In genomic region chrX:79365591-79365990, GRCh38 we compare ENCODE assay signal across 12 cellular contexts. TPM values are rescaled to one million over a fixed set of nuclear protein-coding genes. Genes with fewer than 3 reads are reported as not detected.
DNase-seq lines count a peak whose midpoint lies in the region; ATAC-seq and TF ChIP-seq lines count a peak whose summit lies in the region.
"Had no signal": no experiment of that assay in that cellular context is flagged by ENCODE, and none has a peak within 500 bp of the region (broad histone marks: within the 10 kb centered on the region; RNA-seq: fewer than 3 reads in every experiment).

No MANE protein-coding gene starts in this region.

- no peaks in the 10 kb centered on the region for H3K9me3 ChIP-seq in SK-N-MC (ENCODE audit: low read depth, low read length)

- no peak for TF ChIP-seq CTCF in endothelial cell (IDR thresholded peaks at IDR 0.05; ENCODE audit: unreplicated experiment)

- peaks cover 34% of the 10 kb centered on the region for H3K4me1 Mint-ChIP-seq in activated T-cell treated with anti-CD3 and anti-CD28 coated beads, Interleukin-2, amount 50 U/mL, for 4 hours (ENCODE audit: low read depth)
- H3K4me1 Mint-ChIP-seq in endothelial cell (ENCODE audit: unreplicated experiment) = peaks cover 11% of the 10 kb centered on the region
- peaks cover 40% of the 10 kb centered on the region for H3K4me1 Mint-ChIP-seq in stimulated activated naive CD8-positive, alpha-beta T cell treated with anti-CD3 and anti-CD28 coated beads, Interleukin-15, amount 100 ng/mL, for 72 hours

- H3K27ac ChIP-seq in SK-N-MC = no peak overlapping the region

- peak overlapping the region; percentile 83 for H3K4me3 ChIP-seq in SK-N-MC
- H3K4me3 ChIP-seq: lung had no signal

- peak overlapping the region; percentile 72 for H3K27ac Mint-ChIP-seq in endothelial cell (ENCODE audit: unreplicated experiment)
- H3K27ac Mint-ChIP-seq in stimulated activated naive CD8-positive, alpha-beta T cell treated with anti-CD3 and anti-CD28 coated beads, Interleukin-15, amount 100 ng/mL, for 72 hours = peak overlapping the region; percentile 94 to 98

- no peak for DNase-seq in activated T-cell treated with anti-CD3 and anti-CD28 coated beads, Interleukin-2, amount 50 U/mL, for 4 hours
- DNase-seq in activated T-cell treated with anti-CD3 and anti-CD28 coated beads for 4 hours (no peak), SK-N-MC (ENCODE audit: low read depth, low spot score) (no peak), endothelial cell (ENCODE audit: low spot score) (no peak), EL (no peak), DMS 273 (lab: John Stamatoyannopoulos, UW; ENCODE audit: unreplicated experiment) (no peak), inferior parietal cortex (ENCODE audit: extremely low spot score) (no peak)
- no peak for DNase-seq in stimulated activated naive CD8-positive, alpha-beta T cell treated with anti-CD3 and anti-CD28 coated beads, Interleukin-15, amount 100 ng/mL, for 72 hours
- DNase-seq: foreskin melanocyte; NCI-H446; stimulated activated CD4-positive, alpha-beta T cell treated with anti-CD3 and anti-CD28 coated beads, Interleukin-2, amount 100 ng/mL, for 48 hours had no signal

- no peaks in the 10 kb centered on the region for H3K27me3 Mint-ChIP-seq in activated T-cell treated with anti-CD3 and anti-CD28 coated beads, Interleukin-2, amount 50 U/mL, for 4 hours (ENCODE audit: low read depth)
- H3K27me3 Mint-ChIP-seq in endothelial cell (ENCODE audit: unreplicated experiment) = no peaks in the 10 kb centered on the region
- no peaks in the 10 kb centered on the region for H3K27me3 Mint-ChIP-seq in stimulated activated naive CD8-positive, alpha-beta T cell treated with anti-CD3 and anti-CD28 coated beads, Interleukin-15, amount 100 ng/mL, for 72 hours

- H3K36me3 ChIP-seq in SK-N-MC (ENCODE audit: insufficient read depth, low read length) = peaks cover 24% of the 10 kb centered on the region

- no peak for ATAC-seq in activated T-cell treated with anti-CD3 and anti-CD28 coated beads, Interleukin-2, amount 50 U/mL, for 4 hours
- no peak for ATAC-seq in stimulated activated naive CD8-positive, alpha-beta T cell treated with anti-CD3 and anti-CD28 coated beads, Interleukin-15, amount 100 ng/mL, for 72 hours

- H3K36me3 Mint-ChIP-seq in activated T-cell treated with anti-CD3 and anti-CD28 coated beads, Interleukin-2, amount 50 U/mL, for 4 hours (ENCODE audit: insufficient read depth) = peaks cover 14% of the 10 kb centered on the region
- H3K36me3 Mint-ChIP-seq in endothelial cell (ENCODE audit: low read depth, unreplicated experiment) = no peaks in the 10 kb centered on the region

- no peaks in the 10 kb centered on the region for H3K9me3 Mint-ChIP-seq in activated T-cell treated with anti-CD3 and anti-CD28 coated beads, Interleukin-2, amount 50 U/mL, for 4 hours
- no peaks in the 10 kb centered on the region for H3K9me3 Mint-ChIP-seq in endothelial cell (ENCODE audit: unreplicated experiment)
- no peaks in the 10 kb centered on the region for H3K9me3 Mint-ChIP-seq in stimulated activated naive CD8-positive, alpha-beta T cell treated with anti-CD3 and anti-CD28 coated beads, Interleukin-15, amount 100 ng/mL, for 72 hours

- peak overlapping the region; percentile 97 for H3K4me3 Mint-ChIP-seq in activated T-cell treated with anti-CD3 and anti-CD28 coated beads, Interleukin-2, amount 50 U/mL, for 4 hours
- peak overlapping the region; percentile 93 for H3K4me3 Mint-ChIP-seq in endothelial cell (ENCODE audit: unreplicated experiment)
- peak overlapping the region; percentile 95 to 99 for H3K4me3 Mint-ChIP-seq in stimulated activated naive CD8-positive, alpha-beta T cell treated with anti-CD3 and anti-CD28 coated beads, Interleukin-15, amount 100 ng/mL, for 72 hours

- peak overlapping the region; percentile 73 for H3K9ac ChIP-seq in SK-N-MC (ENCODE audit: insufficient read length)

RNA-seq across cellular contexts. Expression of gene ITM2A, which starts 1.5 kb away (rescaled TPM):
- 100 to 1,000 TPM in 1 of 3 donors, 10 to 100 TPM in 2; 52.8 to 108 (median 59.5) TPM for total RNA-seq in activated T-cell treated with anti-CD3 and anti-CD28 coated beads, Interleukin-2, amount 50 U/mL, for 4 hours
- total RNA-seq in endothelial cell (ENCODE audit: unreplicated experiment) = 97.7 TPM
